ENCODE assay signal across 19 cellular contexts in the genomic region with DNA sequence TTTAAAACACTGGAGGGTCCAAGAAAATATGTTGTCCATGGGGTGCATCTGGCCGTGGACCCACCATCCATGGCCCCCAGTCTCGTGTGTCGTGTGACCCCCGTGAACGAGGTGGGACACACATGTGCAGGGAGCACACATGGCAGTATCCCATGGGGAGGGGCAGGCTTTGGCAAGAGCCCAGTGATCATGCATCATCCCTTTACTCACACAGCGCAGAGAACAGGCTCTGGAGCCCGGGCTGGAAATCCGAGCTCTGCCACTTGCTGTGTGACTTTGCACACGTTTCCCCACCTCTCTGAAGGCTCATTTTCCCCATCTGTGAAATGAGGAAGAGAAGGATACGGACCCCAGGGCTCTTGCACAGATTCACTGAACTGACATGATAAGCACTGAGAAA.
DNase-seq lines count a peak whose midpoint lies in the region; ATAC-seq and TF ChIP-seq lines count a peak whose summit lies in the region.
"Had no signal": no experiment of that assay in that cellular context is flagged by ENCODE, and none has a peak within 500 bp of the region (broad histone marks: within the 10 kb centered on the region; RNA-seq: fewer than 3 reads in every experiment).

No MANE protein-coding gene starts in this region.

- DNase-seq in BE2C, result peak; percentile 24
- DNase-seq in HPDE6-E6E7 (ENCODE audit: extremely low spot score), result peak; percentile 66
- DNase-seq in RPMI7951 (ENCODE audit: low read depth), result peak; percentile 25
- DNase-seq in fibroblast of mammary gland (ENCODE audit: low read depth), result peak; percentile 52
- no peak for DNase-seq in WERI-Rb-1
- no peak for DNase-seq in esophagus muscularis mucosa (ENCODE audit: extremely low spot score)
- DNase-seq: activated CD4-positive, alpha-beta memory T cell treated with anti-CD3 and anti-CD28 coated beads for 36 hours; activated CD4-positive, CD25-positive, alpha-beta regulatory T cell; activated naive CD4-positive, alpha-beta T cell treated with Interleukin-2 at 50 U/mL for 16 hours; amniotic stem cell; CD4-positive, CD25-positive, alpha-beta regulatory T cell; DMS153; H9; NCI-H1417 treated with DMSO at 0.1 percent for 48 hours; NCI-H748 treated with DMSO at 0.1 percent for 48 hours; stimulated activated CD4-positive, alpha-beta T cell treated with anti-CD3 and anti-CD28 coated beads, Interleukin-12 subunit alpha, Interleukin-12 subunit beta, amount 100 ng/mL, for 4 hours; uterus had no signal

- H3K27ac ChIP-seq in WERI-Rb-1, result no peak overlapping the region
- H3K27ac ChIP-seq in esophagus muscularis mucosa (replicated peaks in 1 of 4), result no peak overlapping the region
- H3K27ac ChIP-seq: uterus had no signal

- H3K27me3 ChIP-seq in BE2C (no peaks in the 10 kb centered on the region), WERI-Rb-1 (ENCODE audit: insufficient read depth, low read depth, severe bottlenecking) (no peaks in the 10 kb centered on the region), esophagus muscularis mucosa (peaks cover 0 to 69% (median 0%) of the 10 kb centered on the region in 4 donors)
- H3K27me3 ChIP-seq: uterus had no signal

- peaks cover 9% of the 10 kb centered on the region for H3K4me1 ChIP-seq in BE2C
- H3K4me1 ChIP-seq in esophagus muscularis mucosa, result no peaks in the 10 kb centered on the region
- H3K4me1 ChIP-seq: uterus had no signal

- 66% methylated on average over 10 of the region's 10 CpGs for WGBS in esophagus muscularis mucosa

- ATAC-seq in HG03442 (IDR thresholded peaks at IDR 0.05; ENCODE audit: unreplicated experiment), result no peak
- ATAC-seq in GM21515 (IDR thresholded peaks at IDR 0.05; ENCODE audit: unreplicated experiment), result no peak

- H3K4me3 ChIP-seq in BE2C (ENCODE audit: low read depth, low read length) (no peak overlapping the region), fibroblast of mammary gland (ENCODE audit: control insufficient read depth, low read depth, low read length) (no peak overlapping the region), WERI-Rb-1 (ENCODE audit: low read depth, low read length) (no peak overlapping the region), esophagus muscularis mucosa (no peak overlapping the region)
- H3K4me3 ChIP-seq: uterus had no signal

- peaks cover 2% of the 10 kb centered on the region; the same call in 1 of the 2 replicates for H3K9me3 ChIP-seq in BE2C
- no peaks in the 10 kb centered on the region for H3K9me3 ChIP-seq in WERI-Rb-1 (ENCODE audit: severe bottlenecking)
- H3K9me3 ChIP-seq in esophagus muscularis mucosa, result peaks cover 0 to 25% (median 17%) of the 10 kb centered on the region in 4 donors
- H3K9me3 ChIP-seq: uterus had no signal

- TF ChIP-seq POLR2A in esophagus muscularis mucosa (IDR thresholded peaks at IDR 0.05; ENCODE audit: low read depth), result no peak

- TF ChIP-seq EP300 in esophagus muscularis mucosa (IDR thresholded peaks at IDR 0.05), result no peak

- intact Hi-C loops in esophagus muscularis mucosa (cut with DNase I), result no loop called here

- no peak for TF ChIP-seq CTCF in BE2C (IDR thresholded peaks at IDR 0.05; ENCODE audit: low read depth, low read length)
- no peak for TF ChIP-seq CTCF in fibroblast of mammary gland (conservative IDR thresholded peaks at IDR 0.05; ENCODE audit: control insufficient read depth, insufficient read depth, low read depth, low read length)
- no peak for TF ChIP-seq CTCF in WERI-Rb-1 (IDR thresholded peaks at IDR 0.05; ENCODE audit: low read depth, low read length)
- no peak for TF ChIP-seq CTCF in esophagus muscularis mucosa (IDR thresholded peaks at IDR 0.05)

- H3K36me3 ChIP-seq in BE2C (no peaks in the 10 kb centered on the region), WERI-Rb-1 (no peaks in the 10 kb centered on the region), esophagus muscularis mucosa (no peaks in the 10 kb centered on the region)
- H3K36me3 ChIP-seq: uterus had no signal

Comparison
In these comparisons a context has a peak if more than half of its experiments do, and no peak if none do; other contexts are left out.
1. DNase-seq: peak in BE2C (single experiment), HPDE6-E6E7 (single experiment), RPMI7951 (single experiment) and fibroblast of mammary gland (single experiment); none in WERI-Rb-1 (single experiment) and esophagus muscularis mucosa (single experiment).